25 cellular contexts compared by ENCODE assay signal in the genomic region with DNA sequence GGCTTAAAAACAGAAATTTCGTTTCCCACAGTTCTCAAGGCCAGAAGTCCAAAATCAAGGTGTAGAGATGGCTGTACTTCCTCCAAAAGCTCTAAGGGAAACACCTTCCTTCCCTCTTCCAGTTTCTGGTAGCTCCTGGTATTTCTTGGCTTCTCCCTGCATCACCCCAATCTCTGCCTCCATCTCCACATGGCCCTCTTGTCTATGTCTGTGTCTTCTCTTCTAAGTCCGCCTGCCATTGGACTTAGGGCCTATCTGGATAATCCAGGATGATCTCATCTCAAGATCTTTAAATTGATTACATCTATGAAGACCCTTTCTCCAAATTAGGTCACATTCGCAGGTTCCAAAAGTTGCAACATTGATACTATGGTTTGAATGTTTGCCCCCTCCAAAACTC.
"Had no signal": no experiment of that assay in that cellular context is flagged by ENCODE, and none has a peak within 500 bp of the region (broad histone marks: within the 10 kb centered on the region; RNA-seq: fewer than 3 reads in every experiment).

No MANE protein-coding gene starts in this region.

- H3K9me3 ChIP-seq: neutrophil, pancreas, psoas muscle, right lobe of liver, sigmoid colon, thoracic aorta, thyroid gland, tibial nerve, upper lobe of left lung, vagina had no signal

- H3K27ac ChIP-seq: neutrophil, pancreas, psoas muscle, right lobe of liver, sigmoid colon, stomach, thoracic aorta, thyroid gland, tibial nerve, upper lobe of left lung, vagina had no signal

- ATAC-seq: natural killer cell; pancreas; psoas muscle; right cardiac atrium; right lobe of liver; stimulated activated effector memory CD8-positive, alpha-beta T cell treated with anti-CD3 and anti-CD28 coated beads, Interleukin-12 subunit alpha, Interleukin-12 subunit beta, amount 100 ng/mL, for 72 hours; stimulated activated naive B cell treated with anti-CD40 and anti-IgM and Interleukin-4, amounts not matched to agents 10 μg/mL and 1 μg/mL and 100 μg/mL, for 72 hours had no signal

- H3K36me3 ChIP-seq: neutrophil, pancreas, right lobe of liver, sigmoid colon, stomach, thoracic aorta, thyroid gland, tibial nerve, upper lobe of left lung, vagina had no signal

- DNase-seq: natural killer cell; nucleus accumbens; pancreas; psoas muscle; right cardiac atrium; right lobe of liver; sigmoid colon; small intestine; stimulated activated CD4-positive, alpha-beta T cell treated with anti-CD3 and anti-CD28 coated beads, Interleukin-15, amount 100 ng/mL, for 24 hours; stimulated activated CD4-positive, alpha-beta T cell treated with anti-CD3 and anti-CD28 coated beads, Interleukin-2, amount 100 ng/mL, for 24 hours; stimulated activated CD4-positive, alpha-beta T cell treated with anti-CD3 and anti-CD28 coated beads, Interleukin-2, amount 100 ng/mL, for 48 hours; stimulated activated CD4-positive, alpha-beta T cell treated with anti-CD3 and anti-CD28 coated beads, Interleukin-4, amount 100 ng/mL, for 24 hours; stimulated activated naive B cell treated with anti-CD40 and anti-IgM and Interleukin-4, amounts not matched to agents 10 μg/mL and 1 μg/mL and 100 μg/mL, for 72 hours; stimulated activated naive CD4-positive, alpha-beta T cell treated with Interleukin-2 at 50 U/mL for 16 hours; stomach; thyroid gland; trophoblast cell; upper lobe of left lung had no signal

- H3K27me3 ChIP-seq: neutrophil, pancreas, right lobe of liver, sigmoid colon, thyroid gland, tibial nerve, upper lobe of left lung, vagina had no signal

- H3K4me3 ChIP-seq: pancreas, psoas muscle, right lobe of liver, sigmoid colon, stomach, thoracic aorta, thyroid gland, tibial nerve, upper lobe of left lung, vagina had no signal

- H3K4me1 ChIP-seq: pancreas, psoas muscle, right lobe of liver, sigmoid colon, stomach, thyroid gland, tibial nerve, upper lobe of left lung had no signal

- H3K9me3 Mint-ChIP-seq: natural killer cell; nephron; stimulated activated effector memory CD8-positive, alpha-beta T cell treated with anti-CD3 and anti-CD28 coated beads, Interleukin-12 subunit alpha, Interleukin-12 subunit beta, amount 100 ng/mL, for 72 hours; stimulated activated naive B cell treated with anti-CD40 and anti-IgM and Interleukin-4, amounts not matched to agents 10 μg/mL and 1 μg/mL and 100 μg/mL, for 72 hours; stimulated activated naive CD8-positive, alpha-beta T cell treated with anti-CD3 and anti-CD28 coated beads, Interleukin-15, Interleukin-2, amounts not matched to agents 100 ng/mL and 50 ng/mL, for 24 hours had no signal

- H3K27ac Mint-ChIP-seq: natural killer cell; nephron; stimulated activated effector memory CD8-positive, alpha-beta T cell treated with anti-CD3 and anti-CD28 coated beads, Interleukin-12 subunit alpha, Interleukin-12 subunit beta, amount 100 ng/mL, for 72 hours; stimulated activated naive B cell treated with anti-CD40 and anti-IgM and Interleukin-4, amounts not matched to agents 10 μg/mL and 1 μg/mL and 100 μg/mL, for 72 hours; stimulated activated naive CD8-positive, alpha-beta T cell treated with anti-CD3 and anti-CD28 coated beads, Interleukin-15, Interleukin-2, amounts not matched to agents 100 ng/mL and 50 ng/mL, for 24 hours had no signal

- H3K4me3 Mint-ChIP-seq: natural killer cell; nephron; stimulated activated effector memory CD8-positive, alpha-beta T cell treated with anti-CD3 and anti-CD28 coated beads, Interleukin-12 subunit alpha, Interleukin-12 subunit beta, amount 100 ng/mL, for 72 hours; stimulated activated naive B cell treated with anti-CD40 and anti-IgM and Interleukin-4, amounts not matched to agents 10 μg/mL and 1 μg/mL and 100 μg/mL, for 72 hours; stimulated activated naive CD8-positive, alpha-beta T cell treated with anti-CD3 and anti-CD28 coated beads, Interleukin-15, Interleukin-2, amounts not matched to agents 100 ng/mL and 50 ng/mL, for 24 hours had no signal

- H3K27me3 Mint-ChIP-seq: stimulated activated naive B cell treated with anti-CD40 and anti-IgM and Interleukin-4, amounts not matched to agents 10 μg/mL and 1 μg/mL and 100 μg/mL, for 72 hours; stimulated activated naive CD8-positive, alpha-beta T cell treated with anti-CD3 and anti-CD28 coated beads, Interleukin-15, Interleukin-2, amounts not matched to agents 100 ng/mL and 50 ng/mL, for 24 hours had no signal

- H3K36me3 Mint-ChIP-seq: natural killer cell; stimulated activated effector memory CD8-positive, alpha-beta T cell treated with anti-CD3 and anti-CD28 coated beads, Interleukin-12 subunit alpha, Interleukin-12 subunit beta, amount 100 ng/mL, for 72 hours; stimulated activated naive B cell treated with anti-CD40 and anti-IgM and Interleukin-4, amounts not matched to agents 10 μg/mL and 1 μg/mL and 100 μg/mL, for 72 hours had no signal

- H3K4me1 Mint-ChIP-seq: natural killer cell; stimulated activated effector memory CD8-positive, alpha-beta T cell treated with anti-CD3 and anti-CD28 coated beads, Interleukin-12 subunit alpha, Interleukin-12 subunit beta, amount 100 ng/mL, for 72 hours; stimulated activated naive B cell treated with anti-CD40 and anti-IgM and Interleukin-4, amounts not matched to agents 10 μg/mL and 1 μg/mL and 100 μg/mL, for 72 hours had no signal
